ENCODE assay signal across 14 cellular contexts in the genomic region with DNA sequence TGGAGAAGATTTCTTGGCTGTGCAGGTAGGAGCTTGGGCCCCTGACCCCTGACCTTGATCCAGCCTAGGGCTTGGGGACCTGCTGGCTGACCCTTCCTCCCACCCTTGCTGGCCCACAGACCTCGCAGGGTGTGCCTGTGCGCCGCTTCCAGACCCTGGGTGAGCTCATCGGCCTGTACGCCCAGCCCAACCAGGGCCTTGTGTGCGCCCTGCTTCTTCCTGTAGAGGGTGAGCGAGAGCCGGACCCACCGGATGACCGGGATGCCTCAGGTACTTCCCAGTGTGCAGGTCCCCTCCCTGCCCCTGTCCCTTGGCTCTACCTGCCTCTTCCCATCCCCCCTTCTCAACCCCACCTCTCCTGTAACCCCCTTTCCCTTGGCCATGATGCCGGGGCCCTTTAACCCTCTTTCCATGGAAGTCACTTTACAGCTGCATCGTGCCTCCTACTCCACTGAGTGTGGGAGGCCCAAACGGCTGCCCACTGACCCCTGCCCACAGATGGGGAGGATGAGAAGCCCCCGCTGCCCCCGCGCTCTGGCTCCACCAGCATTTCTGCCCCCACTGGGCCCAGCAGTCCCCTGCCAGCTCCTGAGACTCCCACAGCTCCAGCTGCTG. TPM values are rescaled to one million over a fixed set of nuclear protein-coding genes. Genes with fewer than 3 reads are reported as not detected.
DNase-seq lines count a peak whose midpoint lies in the region; ATAC-seq, FAIRE-seq and TF ChIP-seq lines count a peak whose summit lies in the region.
"Had no signal": no experiment of that assay in that cellular context is flagged by ENCODE, and none has a peak within 500 bp of the region (broad histone marks: within the 10 kb centered on the region; RNA-seq: fewer than 3 reads in every experiment).

No MANE protein-coding gene starts in this region.

- H3K27me3 Mint-ChIP-seq in stimulated activated memory B cell treated with anti-CD40 and anti-IgM and Interleukin-4, amounts not matched to agents 10 μg/mL and 1 μg/mL and 100 μg/mL, for 72 hours, result no peaks in the 10 kb centered on the region

- H3K4me3 Mint-ChIP-seq in stimulated activated memory B cell treated with anti-CD40 and anti-IgM and Interleukin-4, amounts not matched to agents 10 μg/mL and 1 μg/mL and 100 μg/mL, for 72 hours, result no peak overlapping the region
- H3K4me3 Mint-ChIP-seq: WTC11 had no signal

- ATAC-seq in stimulated activated memory B cell treated with anti-CD40 and anti-IgM and Interleukin-4, amounts not matched to agents 10 μg/mL and 1 μg/mL and 100 μg/mL, for 72 hours, result no peak
- ATAC-seq: WTC11 had no signal

- DNase-seq in NCI-H510A (lab: John Stamatoyannopoulos, UW) (peak; percentile 26), NCI-H510A treated with DMSO at 0.1 percent for 48 hours (lab: John Stamatoyannopoulos, UW) (no peak), NCI-H69 (lab: John Stamatoyannopoulos, UW) (peak; percentile 47), fibroblast of pulmonary artery (ENCODE audit: low read depth) (no peak), retinal pigment epithelial cell (ENCODE audit: low read depth) (no peak), frontal cortex (ENCODE audit: low spot score in 2 of 2) (no peak)
- no peak for DNase-seq in activated T-cell treated with anti-CD3 and anti-CD28 coated beads, Interleukin-2, amount 50 U/mL, for 1 hour
- DNase-seq: cerebellar nuclear complex, DND-41, kidney glomerular epithelial cell had no signal

- no peak overlapping the region for H3K4me3 ChIP-seq in fibroblast of pulmonary artery (replicated peaks; ENCODE audit: low read depth, low read length)
- no peak overlapping the region for H3K4me3 ChIP-seq in retinal pigment epithelial cell (ENCODE audit: low read length)

- no peak for FAIRE-seq in frontal cortex (lab: Jason Lieb, UNC)
- FAIRE-seq: GM12892 had no signal

- H3K27ac Mint-ChIP-seq in stimulated activated memory B cell treated with anti-CD40 and anti-IgM and Interleukin-4, amounts not matched to agents 10 μg/mL and 1 μg/mL and 100 μg/mL, for 72 hours, result no peak overlapping the region
- H3K27ac Mint-ChIP-seq: WTC11 had no signal

- peaks cover 28% of the 10 kb centered on the region for H3K36me3 Mint-ChIP-seq in stimulated activated memory B cell treated with anti-CD40 and anti-IgM and Interleukin-4, amounts not matched to agents 10 μg/mL and 1 μg/mL and 100 μg/mL, for 72 hours

- peaks cover 38% of the 10 kb centered on the region for H3K4me1 Mint-ChIP-seq in stimulated activated memory B cell treated with anti-CD40 and anti-IgM and Interleukin-4, amounts not matched to agents 10 μg/mL and 1 μg/mL and 100 μg/mL, for 72 hours

- H3K9me3 Mint-ChIP-seq in stimulated activated memory B cell treated with anti-CD40 and anti-IgM and Interleukin-4, amounts not matched to agents 10 μg/mL and 1 μg/mL and 100 μg/mL, for 72 hours, result no peaks in the 10 kb centered on the region
- H3K9me3 Mint-ChIP-seq: WTC11 had no signal

- TF ChIP-seq CTCF in fibroblast of pulmonary artery (IDR thresholded peaks at IDR 0.05; ENCODE audit: low read length, missing control alignments) (peak; percentile 3), retinal pigment epithelial cell (conservative IDR thresholded peaks at IDR 0.05; ENCODE audit: low read depth, low read length) (peak; percentile 30)

RNA-seq across cellular contexts. Expression of gene INPPL1, which starts 3.8 kb away (rescaled TPM):
- total RNA-seq in frontal cortex, result 6.5 TPM

RNA-seq across cellular contexts. Expression of gene FOLR2, which starts 11.7 kb away (rescaled TPM):
- total RNA-seq in frontal cortex, result 5.7 TPM
- total RNA-seq: fibroblast of villous mesenchyme, WTC11 had no signal

RNA-seq across cellular contexts. Expression of gene PHOX2A, which starts 15.6 kb away (rescaled TPM):
- not detected for total RNA-seq in frontal cortex
- total RNA-seq: fibroblast of villous mesenchyme had no signal

RNA-seq across cellular contexts. Expression of gene FOLR1, which starts 36.4 kb away (rescaled TPM):
- total RNA-seq in frontal cortex, result not detected
- total RNA-seq: fibroblast of villous mesenchyme had no signal

Comparison
In these comparisons a context has a peak if more than half of its experiments do, and no peak if none do; other contexts are left out.
1. DNase-seq: peak in NCI-H510A (single experiment) and NCI-H69 (single experiment); none in NCI-H510A treated with DMSO at 0.1 percent for 48 hours (single experiment), fibroblast of pulmonary artery (single experiment), retinal pigment epithelial cell (single experiment), activated T-cell treated with anti-CD3 and anti-CD28 coated beads, Interleukin-2, amount 50 U/mL, for 1 hour (single experiment) and frontal cortex (0 of 2).